ENCODE assay signal across 18 cellular contexts in the genomic region with DNA sequence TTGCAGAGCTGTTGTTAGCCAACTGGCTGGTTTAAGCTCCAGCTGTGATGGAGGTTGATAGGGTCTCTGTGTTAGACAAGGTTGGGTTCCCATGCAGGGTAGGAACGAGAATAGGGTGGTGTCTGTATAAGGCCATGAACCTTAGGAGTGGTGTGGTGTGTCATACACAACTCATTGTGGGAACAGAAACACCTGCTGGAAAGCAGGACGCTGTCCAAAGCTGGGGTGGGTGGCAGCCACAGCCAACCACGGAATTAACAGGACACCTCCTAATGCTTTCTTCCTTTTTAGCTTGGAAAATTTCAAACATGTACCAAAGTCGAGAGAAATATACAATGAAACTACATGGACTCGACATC.
DNase-seq lines count a peak whose midpoint lies in the region; ATAC-seq and TF ChIP-seq lines count a peak whose summit lies in the region.
"Had no signal": no experiment of that assay in that cellular context is flagged by ENCODE, and none has a peak within 500 bp of the region (broad histone marks: within the 10 kb centered on the region; RNA-seq: fewer than 3 reads in every experiment).

No MANE protein-coding gene starts in this region.

- H3K36me3 ChIP-seq in PC-3 (ENCODE audit: low read depth, low read length), result no peaks in the 10 kb centered on the region
- H3K36me3 ChIP-seq in muscle layer of colon (ENCODE audit: insufficient read depth, low read length), result peaks cover 3% of the 10 kb centered on the region
- peaks cover 4% of the 10 kb centered on the region for H3K36me3 ChIP-seq in suprapubic skin
- no peaks in the 10 kb centered on the region for H3K36me3 ChIP-seq in lower lobe of right lung

- H3K9me3 ChIP-seq in PC-3 (ENCODE audit: low read length) (no peaks in the 10 kb centered on the region), muscle layer of colon (ENCODE audit: low read length) (no peaks in the 10 kb centered on the region), suprapubic skin (no peaks in the 10 kb centered on the region), lower lobe of right lung (no peaks in the 10 kb centered on the region)

- peak overlapping the region; percentile 51 for H3K4me3 Mint-ChIP-seq in dendritic cell treated with granulocyte-macrophage colony-stimulating factor and Interleukin-4, amounts not matched to agents 40 ng/mL and 50 ng/mL, for 4 days
- H3K4me3 Mint-ChIP-seq in Calu3 (ENCODE audit: low read depth, unreplicated experiment), result no peak overlapping the region
- H3K4me3 Mint-ChIP-seq: activated CD4-positive, alpha-beta T cell treated with anti-CD3 and anti-CD28 coated beads for 36 hours; activated naive CD8-positive, alpha-beta T cell treated with anti-CD3 and anti-CD28 coated beads, Interleukin-2, amount 10 ng/mL, durations not matched to agents 7 days and 5 days; activated T-helper 1 cell treated with anti-CD3 and anti-CD28 coated beads, Interleukin-12 subunit alpha, Interleukin-12 subunit beta, Interleukin-2, Interleukin-4 antibody, amounts not matched to agents 30 ng/mL and 10 ng/mL and 1 ng/mL, durations not matched to agents 14 hours and 24 hours and 36 hours; HFFc6; nephron progenitor cell had no signal

- no peak for ATAC-seq in PC-3
- no peak for ATAC-seq in lower lobe of right lung
- ATAC-seq: activated CD4-positive, alpha-beta T cell treated with anti-CD3 and anti-CD28 coated beads for 36 hours had no signal

- no peaks in the 10 kb centered on the region for H3K9me2 ChIP-seq in PC-3 (replicated peaks; ENCODE audit: low read length)

- no peaks in the 10 kb centered on the region for H3K9me3 Mint-ChIP-seq in dendritic cell treated with granulocyte-macrophage colony-stimulating factor and Interleukin-4, amounts not matched to agents 40 ng/mL and 50 ng/mL, for 4 days
- no peaks in the 10 kb centered on the region for H3K9me3 Mint-ChIP-seq in Calu3 (ENCODE audit: low read depth, unreplicated experiment)
- H3K9me3 Mint-ChIP-seq: activated naive CD8-positive, alpha-beta T cell treated with anti-CD3 and anti-CD28 coated beads, Interleukin-2, amount 10 ng/mL, durations not matched to agents 7 days and 5 days; activated T-helper 1 cell treated with anti-CD3 and anti-CD28 coated beads, Interleukin-12 subunit alpha, Interleukin-12 subunit beta, Interleukin-2, Interleukin-4 antibody, amounts not matched to agents 30 ng/mL and 10 ng/mL and 1 ng/mL, durations not matched to agents 14 hours and 24 hours and 36 hours; HFFc6; nephron progenitor cell had no signal

- POLR2A ChIA-PET in PC-3 (lab: Charles Lee; ENCODE audit: unreplicated experiment), result no interaction called here

- H2AFZ ChIP-seq in PC-3 (ENCODE audit: low read length), result no peak overlapping the region

- H3K4me3 ChIP-seq in PC-3 (ENCODE audit: low read length) (no peak overlapping the region), muscle layer of colon (ENCODE audit: low read depth in 1 of 2, low read length in 2 of 2) (no peak overlapping the region), suprapubic skin (no peak overlapping the region), lower lobe of right lung (no peak overlapping the region)

- H3K27ac ChIP-seq in PC-3 (ENCODE audit: low read length), result peak overlapping the region; percentile 40; the same call in 1 of the 2 replicates
- peak overlapping the region; percentile 56 for H3K27ac ChIP-seq in muscle layer of colon (ENCODE audit: low read depth, low read length)
- H3K27ac ChIP-seq in suprapubic skin, result peak overlapping the region; percentile 57
- H3K27ac ChIP-seq in lower lobe of right lung, result no peak overlapping the region

- peaks cover 92% of the 10 kb centered on the region for H3K4me1 Mint-ChIP-seq in dendritic cell treated with granulocyte-macrophage colony-stimulating factor and Interleukin-4, amounts not matched to agents 40 ng/mL and 50 ng/mL, for 4 days (ENCODE audit: low read depth)
- H3K4me1 Mint-ChIP-seq in Calu3 (ENCODE audit: low read depth, unreplicated experiment), result peaks cover 34% of the 10 kb centered on the region

- TF ChIP-seq POLR2A in suprapubic skin (IDR thresholded peaks at IDR 0.05), result no peak

- no peaks in the 10 kb centered on the region for H4K20me1 ChIP-seq in PC-3 (ENCODE audit: low read length)

- no peaks in the 10 kb centered on the region for H3K27me3 ChIP-seq in PC-3 (ENCODE audit: low read length)
- no peaks in the 10 kb centered on the region for H3K27me3 ChIP-seq in muscle layer of colon (ENCODE audit: control insufficient read depth in 1 of 2, insufficient read depth in 2 of 2, low read length in 2 of 2)
- no peaks in the 10 kb centered on the region for H3K27me3 ChIP-seq in suprapubic skin
- no peaks in the 10 kb centered on the region for H3K27me3 ChIP-seq in lower lobe of right lung (ENCODE audit: low read depth)

- H3K4me1 ChIP-seq in PC-3 (ENCODE audit: insufficient read depth, low read length) (peaks cover 28% of the 10 kb centered on the region), muscle layer of colon (ENCODE audit: insufficient read depth, low read length) (peaks cover 82% of the 10 kb centered on the region), suprapubic skin (peaks cover 78% of the 10 kb centered on the region), lower lobe of right lung (peaks cover 47% of the 10 kb centered on the region)

- peaks cover 2% of the 10 kb centered on the region for H3F3A ChIP-seq in PC-3 (ENCODE audit: low read length, unreplicated experiment)

- CTCF ChIA-PET in PC-3 (lab: Charles Lee), result no interaction called here
- CTCF ChIA-PET in Calu3 (lab: Charles Lee), result no interaction called here

- DNase-seq in PC-3, result peak; percentile 5
- DNase-seq in suprapubic skin (ENCODE audit: low spot score in 2 of 2), result no peak
- DNase-seq in amygdala (lab: John Stamatoyannopoulos, UW), result no peak
- DNase-seq in Calu3, result no peak
- DNase-seq in lower lobe of right lung, result no peak
- DNase-seq in activated CD4-positive, CD25-positive, alpha-beta regulatory T cell (lab: John Stamatoyannopoulos, UW), result no peak
- DNase-seq: activated CD4-positive, alpha-beta T cell treated with anti-CD3 and anti-CD28 coated beads for 36 hours; activated naive CD8-positive, alpha-beta T cell treated with anti-CD3 and anti-CD28 coated beads, Interleukin-2, amount 10 ng/mL, durations not matched to agents 7 days and 5 days; DND-41; HFFc6; Karpas-422; mesendoderm; NCI-H1105; nephron progenitor cell; trophoblast cell had no signal

- H3K27me3 Mint-ChIP-seq in dendritic cell treated with granulocyte-macrophage colony-stimulating factor and Interleukin-4, amounts not matched to agents 40 ng/mL and 50 ng/mL, for 4 days, result no peaks in the 10 kb centered on the region
- H3K27me3 Mint-ChIP-seq in Calu3 (ENCODE audit: unreplicated experiment), result no peaks in the 10 kb centered on the region
- H3K27me3 Mint-ChIP-seq: activated CD4-positive, alpha-beta T cell treated with anti-CD3 and anti-CD28 coated beads for 36 hours; activated naive CD8-positive, alpha-beta T cell treated with anti-CD3 and anti-CD28 coated beads, Interleukin-2, amount 10 ng/mL, durations not matched to agents 7 days and 5 days had no signal

- H3K27ac Mint-ChIP-seq in dendritic cell treated with granulocyte-macrophage colony-stimulating factor and Interleukin-4, amounts not matched to agents 40 ng/mL and 50 ng/mL, for 4 days, result peak overlapping the region; percentile 93
- H3K27ac Mint-ChIP-seq in Calu3 (ENCODE audit: unreplicated experiment), result no peak overlapping the region
- H3K27ac Mint-ChIP-seq: activated CD4-positive, alpha-beta T cell treated with anti-CD3 and anti-CD28 coated beads for 36 hours; activated naive CD8-positive, alpha-beta T cell treated with anti-CD3 and anti-CD28 coated beads, Interleukin-2, amount 10 ng/mL, durations not matched to agents 7 days and 5 days; activated T-helper 1 cell treated with anti-CD3 and anti-CD28 coated beads, Interleukin-12 subunit alpha, Interleukin-12 subunit beta, Interleukin-2, Interleukin-4 antibody, amounts not matched to agents 30 ng/mL and 10 ng/mL and 1 ng/mL, durations not matched to agents 14 hours and 24 hours and 36 hours had no signal

- H3K36me3 Mint-ChIP-seq in dendritic cell treated with granulocyte-macrophage colony-stimulating factor and Interleukin-4, amounts not matched to agents 40 ng/mL and 50 ng/mL, for 4 days (ENCODE audit: low read depth), result peaks cover 90% of the 10 kb centered on the region
- peaks cover 3% of the 10 kb centered on the region for H3K36me3 Mint-ChIP-seq in Calu3 (ENCODE audit: insufficient read depth, unreplicated experiment)
- H3K36me3 Mint-ChIP-seq: activated naive CD8-positive, alpha-beta T cell treated with anti-CD3 and anti-CD28 coated beads, Interleukin-2, amount 10 ng/mL, durations not matched to agents 7 days and 5 days had no signal

- H3K9ac ChIP-seq in PC-3 (ENCODE audit: low read length), result no peak overlapping the region
- no peak overlapping the region for H3K9ac ChIP-seq in muscle layer of colon (ENCODE audit: low read length)

- intact Hi-C loops in PC-3 (cut with micrococcal nuclease), result no loop called here
- intact Hi-C loops in dendritic cell treated with granulocyte-macrophage colony-stimulating factor and Interleukin-4, amounts not matched to agents 40 ng/mL and 50 ng/mL, for 4 days (cut with micrococcal nuclease), result loop anchor here (5.0 kb wide), 1 partner anchor 49 kb away; no protein-coding TSS in a partner anchor
- intact Hi-C loops in Calu3 (cut with micrococcal nuclease; ENCODE audit: unreplicated experiment), result no loop called here
- intact Hi-C loops in lower lobe of right lung (cut with DNase I), result no loop called here

- no peaks in the 10 kb centered on the region for H3K79me2 ChIP-seq in PC-3 (ENCODE audit: low read length)

- TF ChIP-seq CTCF in PC-3 (conservative IDR thresholded peaks at IDR 0.05; ENCODE audit: low read depth, low read length) (no peak), suprapubic skin (IDR thresholded peaks at IDR 0.05) (no peak), Calu3 (IDR thresholded peaks at IDR 0.05; ENCODE audit: unreplicated experiment) (no peak), lower lobe of right lung (IDR thresholded peaks at IDR 0.05) (no peak)

- BruUV-seq in PC-3 (replicated peaks; lab: Mats Ljungman, UMichigan) (no TSS peak), Calu3 (replicated peaks; lab: Mats Ljungman, UMichigan) (no TSS peak)

- WGBS in suprapubic skin, result 82% methylated on average over 5 of the region's 5 CpGs

- H3K4me2 ChIP-seq in PC-3 (ENCODE audit: low read length), result no peak overlapping the region

- TF ChIP-seq EP300 in suprapubic skin (IDR thresholded peaks at IDR 0.05), result no peak
